Comparison of ENCODE assay signal across 21 cellular contexts in the genomic region with DNA sequence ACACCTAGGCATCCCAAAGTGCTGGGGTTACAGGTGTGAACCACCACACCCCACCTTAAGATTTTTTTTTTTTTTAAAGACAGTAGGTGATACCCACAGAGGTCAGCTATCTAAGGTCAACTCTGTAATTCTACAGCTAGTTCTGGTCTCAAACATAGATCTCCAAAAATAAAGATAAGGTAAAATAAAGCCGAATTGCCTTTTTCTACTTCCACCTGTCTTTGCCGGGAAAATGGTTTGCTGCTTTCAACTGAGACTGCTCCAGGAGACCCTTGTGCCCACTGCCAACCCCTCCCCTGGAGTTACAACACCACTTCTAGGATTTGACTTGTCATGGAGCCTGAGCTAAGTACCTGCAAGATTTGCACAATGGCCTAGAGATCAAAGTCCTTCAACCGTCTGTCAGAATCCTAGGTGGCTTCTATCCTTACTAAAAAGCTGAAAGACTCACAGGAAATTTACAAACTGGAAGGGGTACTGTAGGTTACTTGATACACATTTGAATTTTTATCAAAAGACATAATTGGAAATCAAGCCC. TPM values are rescaled to one million over a fixed set of nuclear protein-coding genes. Genes with fewer than 3 reads are reported as not detected.
DNase-seq lines count a peak whose midpoint lies in the region; ATAC-seq and TF ChIP-seq lines count a peak whose summit lies in the region.
"Had no signal": no experiment of that assay in that cellular context is flagged by ENCODE, and none has a peak within 500 bp of the region (broad histone marks: within the 10 kb centered on the region; RNA-seq: fewer than 3 reads in every experiment).

No MANE protein-coding gene starts in this region.

- H3K27me3 Mint-ChIP-seq in nephron progenitor cell (ENCODE audit: low read depth, poor library complexity) (peaks cover 7% of the 10 kb centered on the region), Calu3 (ENCODE audit: unreplicated experiment) (no peaks in the 10 kb centered on the region)

- H3K36me3 ChIP-seq in HUES48 (ENCODE audit: control insufficient read depth, insufficient read depth, low read length) (no peaks in the 10 kb centered on the region), hepatocyte (replicated peaks; ENCODE audit: insufficient read depth, low read depth) (no peaks in the 10 kb centered on the region), osteoblast (ENCODE audit: insufficient read depth, low read length) (no peaks in the 10 kb centered on the region), body of pancreas (replicated peaks in 1 of 2; ENCODE audit: insufficient read depth in 1 of 2, low read depth in 2 of 2) (no peaks in the 10 kb centered on the region)

- H4K20me1 ChIP-seq in hepatocyte (ENCODE audit: insufficient read depth, poor library complexity, severe bottlenecking) (no peaks in the 10 kb centered on the region), osteoblast (ENCODE audit: insufficient read depth, low read length) (no peaks in the 10 kb centered on the region)

- H3K4me3 ChIP-seq in HUES48 (ENCODE audit: low read depth, low read length) = no peak overlapping the region
- H3K4me3 ChIP-seq in hepatocyte = no peak overlapping the region
- no peak overlapping the region for H3K4me3 ChIP-seq in osteoblast (ENCODE audit: insufficient read depth, low read length)
- H3K4me3 ChIP-seq in body of pancreas = no peak overlapping the region
- H3K4me3 ChIP-seq: GM23248 had no signal

- intact Hi-C loops in Calu3 (cut with micrococcal nuclease; ENCODE audit: unreplicated experiment) (loop anchor here (10.0 kb wide), 1 partner anchor 300 kb away; no protein-coding TSS in a partner anchor), body of pancreas (cut with DNase I) (no loop called here)

- H3K4me3 Mint-ChIP-seq in nephron progenitor cell (no peak overlapping the region), Calu3 (ENCODE audit: low read depth, unreplicated experiment) (no peak overlapping the region)

- no peak for ATAC-seq in body of pancreas

- DNase-seq in NCI-H524 (lab: John Stamatoyannopoulos, UW) (peak; percentile 56 to 78), hepatocyte (ENCODE audit: low spot score) (peak; percentile 37), nephron progenitor cell (no peak), osteoblast (ENCODE audit: insufficient read length, low spot score, missing footprints) (no peak), Calu3 (no peak), body of pancreas (no peak), NCI-H2107 (lab: John Stamatoyannopoulos, UW) (no peak)
- DNase-seq: BE2C, DND-41, GM23248, HCEC 1CT, KG1, NCI-H1092, NCI-H1436 treated with DMSO at 0.1 percent for 48 hours, NCI-H2029, NCI-H226, NCI-H510A treated with DMSO at 0.1 percent for 48 hours, OCI-M1, Right ventricle myocardium superior, SW 1271 had no signal

- H3K4me1 Mint-ChIP-seq in nephron progenitor cell (peaks cover 17% of the 10 kb centered on the region), Calu3 (ENCODE audit: low read depth, unreplicated experiment) (peaks cover 13% of the 10 kb centered on the region)

- no peak for TF ChIP-seq CTCF in hepatocyte (IDR thresholded peaks at IDR 0.05; ENCODE audit: poor library complexity)
- no peak for TF ChIP-seq CTCF in nephron progenitor cell (IDR thresholded peaks at IDR 0.05)
- TF ChIP-seq CTCF in osteoblast (IDR thresholded peaks at IDR 0.05; ENCODE audit: extremely low read depth, low read depth, low read length) = no peak
- TF ChIP-seq CTCF in Calu3 (IDR thresholded peaks at IDR 0.05; ENCODE audit: unreplicated experiment) = no peak
- no peak for TF ChIP-seq CTCF in body of pancreas (IDR thresholded peaks at IDR 0.05)

- no peaks in the 10 kb centered on the region for H3K27me3 ChIP-seq in HUES48 (ENCODE audit: control insufficient read depth, insufficient read depth, low read length)
- H3K27me3 ChIP-seq in hepatocyte = no peaks in the 10 kb centered on the region
- no peaks in the 10 kb centered on the region for H3K27me3 ChIP-seq in osteoblast (ENCODE audit: insufficient read depth, low read length)
- no peaks in the 10 kb centered on the region for H3K27me3 ChIP-seq in body of pancreas
- H3K27me3 ChIP-seq: BE2C had no signal

- H3K36me3 Mint-ChIP-seq in nephron progenitor cell (ENCODE audit: low read depth) (no peaks in the 10 kb centered on the region), Calu3 (ENCODE audit: insufficient read depth, unreplicated experiment) (peaks cover 13% of the 10 kb centered on the region)

- TF ChIP-seq POLR2A in body of pancreas (IDR thresholded peaks at IDR 0.05) = no peak

- H3K79me2 ChIP-seq in hepatocyte (no peaks in the 10 kb centered on the region), osteoblast (ENCODE audit: insufficient read depth, low read length) (peaks cover 3% of the 10 kb centered on the region)

- H2AFZ ChIP-seq in hepatocyte (no peak overlapping the region), osteoblast (ENCODE audit: low read length) (no peak overlapping the region)
- H2AFZ ChIP-seq: GM23248 had no signal

- no peak overlapping the region for H3K9ac ChIP-seq in HUES48 (ENCODE audit: low read depth, low read length)
- H3K9ac ChIP-seq: GM23248 had no signal

- H3K4me2 ChIP-seq in hepatocyte (peak overlapping the region; percentile 36), osteoblast (ENCODE audit: insufficient read depth, low read length) (no peak overlapping the region)

- H3K9me3 ChIP-seq in HUES48 (ENCODE audit: control insufficient read depth, insufficient read depth, low read length) (no peaks in the 10 kb centered on the region), hepatocyte (ENCODE audit: low read depth) (no peaks in the 10 kb centered on the region), osteoblast (ENCODE audit: low read depth, low read length) (no peaks in the 10 kb centered on the region), body of pancreas (no peaks in the 10 kb centered on the region)
- H3K9me3 ChIP-seq: BE2C had no signal

- H3K9me2 ChIP-seq in hepatocyte (replicated peaks; ENCODE audit: insufficient read depth) = no peaks in the 10 kb centered on the region

- no TSS peak for BruUV-seq in Calu3 (replicated peaks; lab: Mats Ljungman, UMichigan)

- peak overlapping the region; percentile 0 for H3K27ac ChIP-seq in HUES48 (ENCODE audit: low read depth, low read length)
- peak overlapping the region; percentile 74 for H3K27ac ChIP-seq in hepatocyte
- H3K27ac ChIP-seq in osteoblast (ENCODE audit: low read depth, low read length) = no peak overlapping the region
- no peak overlapping the region for H3K27ac ChIP-seq in body of pancreas
- H3K27ac ChIP-seq: GM23248 had no signal

- H3K27ac Mint-ChIP-seq in nephron progenitor cell = peak overlapping the region; percentile 69
- no peak overlapping the region for H3K27ac Mint-ChIP-seq in Calu3 (ENCODE audit: unreplicated experiment)

- 56% methylated on average over 3 of the region's 3 CpGs for WGBS in hepatocyte (ENCODE audit: low lambda C conversion rate, missing lambda C conversion rate)
- WGBS in body of pancreas, 2 donors = 47 to 56% methylated on average over 3 of the region's 3 CpGs

- CTCF ChIA-PET in Calu3 (lab: Charles Lee) = interaction anchor here (0.5 to 1.3 kb wide), 4 partner anchors 12 to 139 kb away, joined by 3 to 8 read pairs (median 4); no protein-coding TSS in a partner anchor

- no peaks in the 10 kb centered on the region for H3K9me3 Mint-ChIP-seq in nephron progenitor cell
- H3K9me3 Mint-ChIP-seq in Calu3 (ENCODE audit: low read depth, unreplicated experiment) = no peaks in the 10 kb centered on the region

- no peaks in the 10 kb centered on the region for H3K4me1 ChIP-seq in HUES48 (ENCODE audit: control insufficient read depth, insufficient read depth, low read length)
- H3K4me1 ChIP-seq in hepatocyte (ENCODE audit: insufficient read depth) = peaks cover 8% of the 10 kb centered on the region
- H3K4me1 ChIP-seq in osteoblast (ENCODE audit: insufficient read depth, low read length) = peaks cover 9% of the 10 kb centered on the region
- peaks cover 4% of the 10 kb centered on the region for H3K4me1 ChIP-seq in body of pancreas
- H3K4me1 ChIP-seq: BE2C had no signal

RNA-seq across cellular contexts. Expression of gene CNOT1, which starts 4.7 kb away (rescaled TPM):
- total RNA-seq in hepatocyte (113 and 127 TPM in 2 replicates), osteoblast (114 and 122 TPM in 2 replicates), Calu3 (2022) (270 and 299 TPM in 2 replicates), body of pancreas (10 to 100 TPM; 56.8 to 63.9 TPM)
- polyA plus RNA-seq in hepatocyte = 50.8 and 54.6 TPM in 2 replicates

RNA-seq across cellular contexts. Expression of gene SLC38A7, which starts 50.2 kb away (rescaled TPM):
- total RNA-seq in hepatocyte = 22.3 and 36.7 TPM in 2 replicates
- 25.7 and 32.5 TPM in 2 replicates for polyA plus RNA-seq in hepatocyte
- total RNA-seq in osteoblast = 65.1 and 68.4 TPM in 2 replicates
- 23.3 and 23.7 TPM in 2 replicates for total RNA-seq in Calu3 (2022)
- 1 to 10 TPM; 6.3 to 7.3 TPM for total RNA-seq in body of pancreas

Comparison
In these comparisons a context has a peak if more than half of its experiments do, and no peak if none do; other contexts are left out.
1. H3K27ac ChIP-seq: peak in HUES48 (single experiment) and hepatocyte (single experiment); none in osteoblast (single experiment) and body of pancreas (0 of 4).
2. DNase-seq: peak in NCI-H524 (2 of 2) and hepatocyte (single experiment); none in nephron progenitor cell (single experiment), osteoblast (single experiment), Calu3 (single experiment), body of pancreas (0 of 4) and NCI-H2107 (single experiment).